11 cellular contexts compared by ENCODE assay signal in the genomic region with DNA sequence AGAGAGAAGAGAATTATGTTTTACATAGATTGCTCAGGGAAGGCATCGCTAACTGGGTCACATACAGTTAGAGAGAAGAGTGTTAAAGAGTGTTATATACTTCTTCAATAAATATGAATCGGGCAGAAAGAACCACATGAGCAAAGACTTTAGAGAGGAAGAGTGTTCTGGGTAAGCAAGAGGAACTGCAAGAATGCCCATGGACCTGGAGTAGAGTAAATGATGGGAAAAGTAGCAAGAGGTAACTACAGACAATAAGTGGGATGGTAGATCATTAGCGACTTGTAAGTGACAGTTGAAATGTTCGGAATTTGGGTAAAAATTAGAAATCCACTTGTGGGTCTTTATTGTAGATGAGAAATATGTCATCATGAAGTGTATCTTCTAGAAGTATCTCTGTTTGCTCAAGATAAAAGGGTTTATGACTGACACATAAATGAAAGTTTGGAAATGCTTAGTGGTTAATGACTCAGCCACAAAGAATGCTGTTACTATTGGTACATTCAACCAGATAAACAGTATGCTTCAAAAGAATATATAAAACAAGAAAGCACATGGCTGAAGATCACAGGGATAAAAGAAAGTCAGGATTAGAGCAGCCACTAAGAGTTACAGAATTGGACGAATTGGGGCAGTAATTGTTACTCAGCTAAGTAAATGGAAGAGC.
DNase-seq lines count a peak whose midpoint lies in the region; ATAC-seq, FAIRE-seq and TF ChIP-seq lines count a peak whose summit lies in the region.
"Had no signal": no experiment of that assay in that cellular context is flagged by ENCODE, and none has a peak within 500 bp of the region (broad histone marks: within the 10 kb centered on the region; RNA-seq: fewer than 3 reads in every experiment).

No MANE protein-coding gene starts in this region.

- H3K4me1 ChIP-seq in HepG2 (ENCODE audit: insufficient read depth, low read length): no peaks in the 10 kb centered on the region
- no peaks in the 10 kb centered on the region for H3K4me1 ChIP-seq in right lobe of liver
- peaks cover 6% of the 10 kb centered on the region for H3K4me1 ChIP-seq in SJSA1 (replicated peaks)
- no peaks in the 10 kb centered on the region for H3K4me1 ChIP-seq in esophagus muscularis mucosa
- H3K4me1 ChIP-seq: suprapubic skin had no signal

- H3K4me3 ChIP-seq in HepG2 (replicated peaks in 1 of 3; ENCODE audit: insufficient read depth in 1 of 3, low read depth in 2 of 3, low read length in 3 of 3) (no peak overlapping the region), right lobe of liver (no peak overlapping the region), SJSA1 (no peak overlapping the region), fibroblast of the aortic adventitia (ENCODE audit: low read depth, low read length) (no peak overlapping the region), esophagus muscularis mucosa (no peak overlapping the region)
- H3K4me3 ChIP-seq: ovary, suprapubic skin had no signal

- 20% methylated on average over 5 of the region's 5 CpGs for WGBS in HepG2 (ENCODE audit: low lambda C conversion rate)
- WGBS in right lobe of liver (ENCODE audit: insufficient coverage, low coverage, low lambda C conversion rate, missing lambda C conversion rate): 57% methylated on average over 5 of the region's 5 CpGs
- 86% methylated on average over 5 of the region's 5 CpGs for WGBS in esophagus muscularis mucosa

- H3K9ac ChIP-seq in HepG2 (ENCODE audit: insufficient read depth, low read depth, low read length): no peak overlapping the region

- FAIRE-seq in HepG2 (lab: Jason Lieb, UNC): no peak
- FAIRE-seq: D721Med had no signal

- H3K36me3 ChIP-seq in HepG2 (replicated peaks in 1 of 2; ENCODE audit: control insufficient read depth in 1 of 2, insufficient read depth in 2 of 2, low read length in 2 of 2) (no peaks in the 10 kb centered on the region), right lobe of liver (no peaks in the 10 kb centered on the region), SJSA1 (no peaks in the 10 kb centered on the region), esophagus muscularis mucosa (no peaks in the 10 kb centered on the region)
- H3K36me3 ChIP-seq: ovary, suprapubic skin had no signal

- BruUV-seq in HepG2 (replicated peaks; lab: Mats Ljungman, UMichigan): no TSS peak

- TF ChIP-seq POLR2A in HepG2 (IDR thresholded peaks at IDR 0.05; ENCODE audit: insufficient read depth in 1 of 2, low read depth in 2 of 2, low read length in 2 of 2): no peak
- TF ChIP-seq POLR2A in right lobe of liver (IDR thresholded peaks at IDR 0.05): no peak
- no peak for TF ChIP-seq POLR2A in esophagus muscularis mucosa (IDR thresholded peaks at IDR 0.05; ENCODE audit: low read depth)

- H3K9me3 ChIP-seq in HepG2 (ENCODE audit: low read length): no peaks in the 10 kb centered on the region
- H3K9me3 ChIP-seq in right lobe of liver: no peaks in the 10 kb centered on the region
- no peaks in the 10 kb centered on the region for H3K9me3 ChIP-seq in SJSA1 (replicated peaks)
- no peaks in the 10 kb centered on the region for H3K9me3 ChIP-seq in esophagus muscularis mucosa
- H3K9me3 ChIP-seq: ovary, suprapubic skin had no signal

- TF ChIP-seq EP300 in HepG2 (IDR thresholded peaks at IDR 0.05; ENCODE audit: low read depth in 2 of 2, low read length in 2 of 2) (peak in 1 of 2 experiments; percentile 51; a peak in 1 of 4 replicates), HepG2 (CRISPR knock-in tag; IDR thresholded peaks at IDR 0.05; ENCODE audit: borderline replicate concordance) (no peak), esophagus muscularis mucosa (IDR thresholded peaks at IDR 0.05) (no peak)

- ATAC-seq in HepG2: peak; percentile 25; the same call in 1 of the 3 replicates
- no peak for ATAC-seq in right lobe of liver
- ATAC-seq in GM19324 (IDR thresholded peaks at IDR 0.05; ENCODE audit: low FRiP score, unreplicated experiment): no peak
- no peak for ATAC-seq in GM19455 (IDR thresholded peaks at IDR 0.05; ENCODE audit: unreplicated experiment)

- no peaks in the 10 kb centered on the region for H4K20me1 ChIP-seq in HepG2 (ENCODE audit: insufficient read depth, low read length)

- H3K27ac ChIP-seq in HepG2 (ENCODE audit: extremely low read length, insufficient read depth, low read length) (no peak overlapping the region), right lobe of liver (no peak overlapping the region), SJSA1 (peak overlapping the region; percentile 9; the same call in 1 of the 2 replicates), esophagus muscularis mucosa (replicated peaks in 1 of 4) (no peak overlapping the region)
- H3K27ac ChIP-seq: ovary, suprapubic skin had no signal

- H3K79me2 ChIP-seq in HepG2 (ENCODE audit: insufficient read depth, low read length): no peaks in the 10 kb centered on the region

- no peak overlapping the region for H3K4me2 ChIP-seq in HepG2 (ENCODE audit: low read depth, low read length)

- DNase-seq in HepG2 (ENCODE audit: low spot score): peak; percentile 58
- DNase-seq in right lobe of liver: no peak
- peak in 1 of 2 experiments; percentile 60 for DNase-seq in SJSA1 (ENCODE audit: low read depth in 1 of 2, low spot score in 2 of 2)
- peak; percentile 82 for DNase-seq in fibroblast of the aortic adventitia (ENCODE audit: low read depth)
- DNase-seq in GM10248 (ENCODE audit: extremely low spot score): no peak
- DNase-seq in esophagus muscularis mucosa (ENCODE audit: extremely low spot score): no peak
- DNase-seq: ovary had no signal

- H2AFZ ChIP-seq in HepG2 (ENCODE audit: low read length): no peak overlapping the region

- in situ Hi-C loops in HepG2 (cut with HindIII; ENCODE audit: extremely low pct_ligation_motif_present, low pct_unique_long_range_greater_than_20kb): no loop called here

- no peak for TF ChIP-seq RAD21 in HepG2 (CRISPR knock-in tag; IDR thresholded peaks at IDR 0.05)

- CTCF ChIA-PET in HepG2 (lab: Yijun Ruan, JAX; ENCODE audit: low intra/inter-chr PET ratio, low total read pairs) (no interaction called here), GM10248 (lab: Yijun Ruan, JAX) (no interaction called here)

- TF ChIP-seq CTCF in HepG2 (CRISPR knock-in tag; IDR thresholded peaks at IDR 0.05) (no peak), right lobe of liver (IDR thresholded peaks at IDR 0.05) (no peak), fibroblast of the aortic adventitia (IDR thresholded peaks at IDR 0.05; ENCODE audit: insufficient read depth, low read length) (no peak), GM10248 (IDR thresholded peaks at IDR 0.05; ENCODE audit: control extremely low read depth, extremely low read depth, low read depth, missing control alignments) (no peak), esophagus muscularis mucosa (IDR thresholded peaks at IDR 0.05) (no peak)

- intact Hi-C loops in HepG2 (cut with micrococcal nuclease; ENCODE audit: unreplicated experiment) (no loop called here), right lobe of liver (cut with DNase I) (no loop called here), esophagus muscularis mucosa (cut with DNase I) (no loop called here)

- POLR2A ChIA-PET in HepG2 (lab: Yijun Ruan, JAX): no interaction called here
- POLR2A ChIA-PET in GM10248 (lab: Yijun Ruan, JAX): no interaction called here

- H3K27me3 ChIP-seq in HepG2 (ENCODE audit: control insufficient read depth in 1 of 2, insufficient read depth in 2 of 2, low read length in 2 of 2) (no peaks in the 10 kb centered on the region), right lobe of liver (no peaks in the 10 kb centered on the region), SJSA1 (replicated peaks) (no peaks in the 10 kb centered on the region), esophagus muscularis mucosa (no peaks in the 10 kb centered on the region)
- H3K27me3 ChIP-seq: ovary, suprapubic skin had no signal

TF ChIP-seq in HepG2, 621 proteins besides CTCF, POLR2A, EP300 and RAD21 (continues in another document):
- TF ChIP-seq, protein P1, sequence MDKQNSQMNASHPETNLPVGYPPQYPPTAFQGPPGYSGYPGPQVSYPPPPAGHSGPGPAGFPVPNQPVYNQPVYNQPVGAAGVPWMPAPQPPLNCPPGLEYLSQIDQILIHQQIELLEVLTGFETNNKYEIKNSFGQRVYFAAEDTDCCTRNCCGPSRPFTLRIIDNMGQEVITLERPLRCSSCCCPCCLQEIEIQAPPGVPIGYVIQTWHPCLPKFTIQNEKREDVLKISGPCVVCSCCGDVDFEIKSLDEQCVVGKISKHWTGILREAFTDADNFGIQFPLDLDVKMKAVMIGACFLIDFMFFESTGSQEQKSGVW (CRISPR knock-in tag; IDR thresholded peaks at IDR 0.05; ENCODE audit: borderline replicate concordance): no peak
- TF ChIP-seq NCOR1 (IDR thresholded peaks at IDR 0.05; ENCODE audit: borderline replicate concordance, low read length): no peak
- TF ChIP-seq FOSL1 (CRISPR knock-in tag; IDR thresholded peaks at IDR 0.05; ENCODE audit: borderline replicate concordance): peak; percentile 70; the same call in 1 of the 2 replicates
- TF ChIP-seq ARNT (IDR thresholded peaks at IDR 0.05): no peak
- TF ChIP-seq, protein P2, sequence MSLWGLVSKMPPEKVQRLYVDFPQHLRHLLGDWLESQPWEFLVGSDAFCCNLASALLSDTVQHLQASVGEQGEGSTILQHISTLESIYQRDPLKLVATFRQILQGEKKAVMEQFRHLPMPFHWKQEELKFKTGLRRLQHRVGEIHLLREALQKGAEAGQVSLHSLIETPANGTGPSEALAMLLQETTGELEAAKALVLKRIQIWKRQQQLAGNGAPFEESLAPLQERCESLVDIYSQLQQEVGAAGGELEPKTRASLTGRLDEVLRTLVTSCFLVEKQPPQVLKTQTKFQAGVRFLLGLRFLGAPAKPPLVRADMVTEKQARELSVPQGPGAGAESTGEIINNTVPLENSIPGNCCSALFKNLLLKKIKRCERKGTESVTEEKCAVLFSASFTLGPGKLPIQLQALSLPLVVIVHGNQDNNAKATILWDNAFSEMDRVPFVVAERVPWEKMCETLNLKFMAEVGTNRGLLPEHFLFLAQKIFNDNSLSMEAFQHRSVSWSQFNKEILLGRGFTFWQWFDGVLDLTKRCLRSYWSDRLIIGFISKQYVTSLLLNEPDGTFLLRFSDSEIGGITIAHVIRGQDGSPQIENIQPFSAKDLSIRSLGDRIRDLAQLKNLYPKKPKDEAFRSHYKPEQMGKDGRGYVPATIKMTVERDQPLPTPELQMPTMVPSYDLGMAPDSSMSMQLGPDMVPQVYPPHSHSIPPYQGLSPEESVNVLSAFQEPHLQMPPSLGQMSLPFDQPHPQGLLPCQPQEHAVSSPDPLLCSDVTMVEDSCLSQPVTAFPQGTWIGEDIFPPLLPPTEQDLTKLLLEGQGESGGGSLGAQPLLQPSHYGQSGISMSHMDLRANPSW (CRISPR knock-in tag; IDR thresholded peaks at IDR 0.05; ENCODE audit: borderline replicate concordance): no peak
- no peak for TF ChIP-seq ZMYM4 (CRISPR knock-in tag; IDR thresholded peaks at IDR 0.05)
- TF ChIP-seq GABPB1 (CRISPR knock-in tag; IDR thresholded peaks at IDR 0.05): no peak
- TF ChIP-seq ZNF331 (CRISPR knock-in tag; IDR thresholded peaks at IDR 0.05): no peak
- no peak for TF ChIP-seq CENPT (CRISPR knock-in tag; IDR thresholded peaks at IDR 0.05; ENCODE audit: low read depth)
- TF ChIP-seq KDM2A (CRISPR knock-in tag; IDR thresholded peaks at IDR 0.05; ENCODE audit: borderline replicate concordance, low read depth): no peak
- no peak for TF ChIP-seq ZNF737 (CRISPR knock-in tag; IDR thresholded peaks at IDR 0.05; ENCODE audit: borderline replicate concordance)
- TF ChIP-seq GPN1 (CRISPR knock-in tag; IDR thresholded peaks at IDR 0.05; ENCODE audit: borderline replicate concordance): no peak

Comparison
In these comparisons a context has a peak if more than half of its experiments do, and no peak if none do; other contexts are left out.
1. DNase-seq: peak in HepG2 (single experiment) and fibroblast of the aortic adventitia (single experiment); none in right lobe of liver (0 of 3), GM10248 (single experiment) and esophagus muscularis mucosa (single experiment).